9 cellular contexts compared by ENCODE assay signal in genomic region chr5:159105318-159106053, GRCh38. TPM values are rescaled to one million over a fixed set of nuclear protein-coding genes. Genes with fewer than 3 reads are reported as not detected.
A peak's percentile ranks its signal among the peaks of the same experiment; 100 is the strongest.
DNase-seq lines count a peak whose midpoint lies in the region; ATAC-seq and TF ChIP-seq lines count a peak whose summit lies in the region.
"Had no signal": no experiment of that assay in that cellular context is flagged by ENCODE, and none has a peak within 500 bp of the region (broad histone marks: within the 10 kb centered on the region; RNA-seq: fewer than 3 reads in every experiment).

No MANE protein-coding gene starts in this region.

- peaks cover 17 to 18% of the 10 kb centered on the region in 2 donors for H3K4me1 Mint-ChIP-seq in effector memory CD8-positive, alpha-beta T cell (ENCODE audit: low read depth in 2 of 2)

- H3K36me3 Mint-ChIP-seq in effector memory CD8-positive, alpha-beta T cell (ENCODE audit: insufficient read depth): peaks cover 8% of the 10 kb centered on the region

- H3K36me3 ChIP-seq in DOHH2 (ENCODE audit: control insufficient read depth, low read length): peaks cover 14% of the 10 kb centered on the region
- no peaks in the 10 kb centered on the region for H3K36me3 ChIP-seq in HUES6 (ENCODE audit: control insufficient read depth, insufficient read depth, low read length)
- H3K36me3 ChIP-seq in parathyroid adenoma (ENCODE audit: control insufficient read depth, insufficient read depth, low read length): no peaks in the 10 kb centered on the region

- H3K27me3 ChIP-seq in DOHH2 (ENCODE audit: control insufficient read depth, low read length): no peaks in the 10 kb centered on the region
- peaks cover 89% of the 10 kb centered on the region for H3K27me3 ChIP-seq in HUES6 (ENCODE audit: control insufficient read depth, insufficient read depth, low read length)
- peaks cover 13% of the 10 kb centered on the region for H3K27me3 ChIP-seq in parathyroid adenoma (ENCODE audit: control insufficient read depth, insufficient read depth, low read length)

- H3K9ac ChIP-seq in HUES6 (ENCODE audit: low read length): no peak overlapping the region
- H3K9ac ChIP-seq in parathyroid adenoma: no peak overlapping the region

- H3K79me2 ChIP-seq in DOHH2 (ENCODE audit: control insufficient read depth, low read length) (peaks cover 31% of the 10 kb centered on the region), parathyroid adenoma (no peaks in the 10 kb centered on the region)

- peaks cover 27% of the 10 kb centered on the region for H3F3A ChIP-seq in DOHH2 (ENCODE audit: control insufficient read depth, insufficient read depth)

- H2AFZ ChIP-seq in parathyroid adenoma: no peak overlapping the region

- H3K27ac Mint-ChIP-seq in effector memory CD8-positive, alpha-beta T cell: no peak overlapping the region

- H3K9me2 ChIP-seq in DOHH2 (replicated peaks; ENCODE audit: control insufficient read depth, low read length): no peaks in the 10 kb centered on the region

- no peak overlapping the region for H3K27ac ChIP-seq in DOHH2 (ENCODE audit: low read depth, low read length)
- H3K27ac ChIP-seq in HUES6 (ENCODE audit: low read depth, low read length): no peak overlapping the region
- no peak overlapping the region for H3K27ac ChIP-seq in parathyroid adenoma

- no peak for DNase-seq in effector memory CD8-positive, alpha-beta T cell
- DNase-seq in NCI-H446 treated with DMSO at 0.1 percent for 48 hours (lab: John Stamatoyannopoulos, UW) (no peak), HT-29 (ENCODE audit: low spot score) (no peak)
- DNase-seq: NCI-H1417 had no signal

- ATAC-seq in effector memory CD8-positive, alpha-beta T cell (replicated peaks): no peak
- ATAC-seq in GM19328 (IDR thresholded peaks at IDR 0.05; ENCODE audit: unreplicated experiment): no peak
- ATAC-seq in HG02852 (IDR thresholded peaks at IDR 0.05; ENCODE audit: unreplicated experiment): no peak

- H4K20me1 ChIP-seq in DOHH2 (ENCODE audit: control insufficient read depth, insufficient read depth, low read depth, low read length): no peaks in the 10 kb centered on the region

- H3K9me3 ChIP-seq in DOHH2 (ENCODE audit: control insufficient read depth, insufficient read depth, low read length) (no peaks in the 10 kb centered on the region), HUES6 (ENCODE audit: control insufficient read depth, insufficient read depth, low read depth, low read length) (no peaks in the 10 kb centered on the region), parathyroid adenoma (ENCODE audit: control insufficient read depth, low read length) (no peaks in the 10 kb centered on the region)

- TF ChIP-seq CTCF in DOHH2 (IDR thresholded peaks at IDR 0.05; ENCODE audit: low read depth, low read length, poor library complexity, severe bottlenecking) (no peak), parathyroid adenoma (IDR thresholded peaks at IDR 0.05) (no peak)

- peak overlapping the region; percentile 69 to 76 for H3K4me3 Mint-ChIP-seq in effector memory CD8-positive, alpha-beta T cell

- H3K4me1 ChIP-seq in DOHH2 (ENCODE audit: control insufficient read depth, low read length) (peaks cover 55% of the 10 kb centered on the region), HUES6 (ENCODE audit: control insufficient read depth, insufficient read depth, low read length) (peaks cover 21% of the 10 kb centered on the region), parathyroid adenoma (no peaks in the 10 kb centered on the region)

- H3K4me2 ChIP-seq in DOHH2 (ENCODE audit: low read length): peak overlapping the region; percentile 88
- peak overlapping the region; percentile 17 for H3K4me2 ChIP-seq in parathyroid adenoma (ENCODE audit: low read length)

- H3K27me3 Mint-ChIP-seq in effector memory CD8-positive, alpha-beta T cell: peaks cover 50 to 94% of the 10 kb centered on the region in 2 donors

- peak overlapping the region; percentile 73 for H3K4me3 ChIP-seq in DOHH2 (ENCODE audit: low read length)
- peak overlapping the region; percentile 67 for H3K4me3 ChIP-seq in HUES6 (ENCODE audit: low read depth, low read length)
- no peak overlapping the region for H3K4me3 ChIP-seq in parathyroid adenoma (ENCODE audit: low read depth, low read length)

- no peaks in the 10 kb centered on the region for H3K9me3 Mint-ChIP-seq in effector memory CD8-positive, alpha-beta T cell

RNA-seq across cellular contexts. Expression of gene EBF1, which starts 5.8 kb away (rescaled TPM):
- not detected in 2 replicates for total RNA-seq in HT-29 (2014; rRNA removed; shearing (Covaris generic))
